In the genomic region with DNA sequence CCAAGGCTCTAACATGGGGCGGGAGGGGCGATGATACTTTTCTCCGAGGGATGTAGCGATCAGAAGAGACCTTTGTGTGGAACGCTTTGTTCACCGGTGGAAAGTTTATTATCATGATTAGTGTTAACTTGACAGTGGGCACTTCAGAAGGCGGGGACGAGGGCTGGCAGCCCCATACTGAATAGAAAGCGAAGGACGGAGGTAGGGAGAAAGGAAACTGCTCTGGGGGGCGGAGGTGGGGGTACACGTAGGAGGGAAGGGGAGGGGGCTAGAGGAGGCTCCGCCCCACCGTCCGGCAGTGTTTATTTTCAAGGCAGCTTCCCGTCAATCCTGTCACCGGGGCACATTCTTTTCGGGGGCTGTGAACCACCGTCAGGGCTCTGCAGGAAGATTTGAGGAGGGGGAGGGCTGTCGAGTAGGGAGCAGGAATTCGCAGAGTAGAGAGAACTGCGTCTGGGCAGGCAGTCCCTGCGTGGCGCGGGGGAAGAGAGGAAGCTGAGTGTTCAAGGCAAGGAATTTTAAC, we compare ENCODE assay signal across 12 cellular contexts. TPM values are rescaled to one million over a fixed set of nuclear protein-coding genes. Genes with fewer than 3 reads are reported as not detected.
DNase-seq lines count a peak whose midpoint lies in the region; ATAC-seq lines count a peak whose summit lies in the region.
"Had no signal": no experiment of that assay in that cellular context is flagged by ENCODE, and none has a peak within 500 bp of the region (broad histone marks: within the 10 kb centered on the region; RNA-seq: fewer than 3 reads in every experiment).

No MANE protein-coding gene starts in this region.

- no peak for ATAC-seq in activated T-cell treated with anti-CD3 and anti-CD28 coated beads, Interleukin-2, amount 50 U/mL, for 4 hours
- no peak for ATAC-seq in activated T-helper 17 cell treated with anti-CD3 and anti-CD28 coated beads, Interleukin-2, amount 50 U/mL, for 72 hours (replicated peaks)
- no peak for ATAC-seq in stimulated activated memory B cell treated with anti-CD40 and anti-IgM and Interleukin-4, amounts not matched to agents 10 μg/mL and 1 μg/mL and 100 μg/mL, for 72 hours
- ATAC-seq in GM18511 (IDR thresholded peaks at IDR 0.05; ENCODE audit: unreplicated experiment): no peak
- ATAC-seq: esophagus mucosa, left ventricle myocardium superior had no signal

- H3K4me3 Mint-ChIP-seq in activated T-cell treated with anti-CD3 and anti-CD28 coated beads, Interleukin-2, amount 50 U/mL, for 4 hours: peak overlapping the region; percentile 11
- peak overlapping the region; percentile 20 for H3K4me3 Mint-ChIP-seq in activated T-helper 17 cell treated with anti-CD3 and anti-CD28 coated beads, Interleukin-2, amount 50 U/mL, for 72 hours
- H3K4me3 Mint-ChIP-seq in stimulated activated memory B cell treated with anti-CD40 and anti-IgM and Interleukin-4, amounts not matched to agents 10 μg/mL and 1 μg/mL and 100 μg/mL, for 72 hours: peak overlapping the region; percentile 29

- no peak for DNase-seq in activated T-cell treated with anti-CD3 and anti-CD28 coated beads, Interleukin-2, amount 50 U/mL, for 4 hours
- DNase-seq in activated T-cell treated with anti-CD3 and anti-CD28 coated beads for 4 hours (no peak), iPS-NIHi7 (ENCODE audit: extremely low spot score) (peak; percentile 59), Kasumi-1 (lab: John Stamatoyannopoulos, UW) (no peak), NCI-H1436 treated with DMSO at 0.1 percent for 48 hours (lab: John Stamatoyannopoulos, UW) (no peak)
- DNase-seq: left ventricle myocardium superior, NCI-H1417 treated with DMSO at 0.1 percent for 48 hours had no signal

- no peaks in the 10 kb centered on the region for H3K36me3 Mint-ChIP-seq in activated T-cell treated with anti-CD3 and anti-CD28 coated beads, Interleukin-2, amount 50 U/mL, for 4 hours (ENCODE audit: insufficient read depth)
- H3K36me3 Mint-ChIP-seq in activated T-helper 17 cell treated with anti-CD3 and anti-CD28 coated beads, Interleukin-2, amount 50 U/mL, for 72 hours (ENCODE audit: low read depth): no peaks in the 10 kb centered on the region
- peaks cover 7% of the 10 kb centered on the region for H3K36me3 Mint-ChIP-seq in stimulated activated memory B cell treated with anti-CD40 and anti-IgM and Interleukin-4, amounts not matched to agents 10 μg/mL and 1 μg/mL and 100 μg/mL, for 72 hours

- no peaks in the 10 kb centered on the region for H3K9me3 Mint-ChIP-seq in activated T-cell treated with anti-CD3 and anti-CD28 coated beads, Interleukin-2, amount 50 U/mL, for 4 hours
- H3K9me3 Mint-ChIP-seq in activated T-helper 17 cell treated with anti-CD3 and anti-CD28 coated beads, Interleukin-2, amount 50 U/mL, for 72 hours: no peaks in the 10 kb centered on the region
- peaks cover 4% of the 10 kb centered on the region for H3K9me3 Mint-ChIP-seq in stimulated activated memory B cell treated with anti-CD40 and anti-IgM and Interleukin-4, amounts not matched to agents 10 μg/mL and 1 μg/mL and 100 μg/mL, for 72 hours

- peaks cover 78% of the 10 kb centered on the region for H3K27me3 Mint-ChIP-seq in activated T-cell treated with anti-CD3 and anti-CD28 coated beads, Interleukin-2, amount 50 U/mL, for 4 hours (ENCODE audit: low read depth)
- peaks cover 58% of the 10 kb centered on the region for H3K27me3 Mint-ChIP-seq in activated T-helper 17 cell treated with anti-CD3 and anti-CD28 coated beads, Interleukin-2, amount 50 U/mL, for 72 hours
- H3K27me3 Mint-ChIP-seq in stimulated activated memory B cell treated with anti-CD40 and anti-IgM and Interleukin-4, amounts not matched to agents 10 μg/mL and 1 μg/mL and 100 μg/mL, for 72 hours: peaks cover 96% of the 10 kb centered on the region

- H3K27ac Mint-ChIP-seq in activated T-helper 17 cell treated with anti-CD3 and anti-CD28 coated beads, Interleukin-2, amount 50 U/mL, for 72 hours: no peak overlapping the region
- H3K27ac Mint-ChIP-seq in stimulated activated memory B cell treated with anti-CD40 and anti-IgM and Interleukin-4, amounts not matched to agents 10 μg/mL and 1 μg/mL and 100 μg/mL, for 72 hours: no peak overlapping the region

- peaks cover 4% of the 10 kb centered on the region for H3K4me1 Mint-ChIP-seq in activated T-cell treated with anti-CD3 and anti-CD28 coated beads, Interleukin-2, amount 50 U/mL, for 4 hours (ENCODE audit: low read depth)
- peaks cover 5% of the 10 kb centered on the region for H3K4me1 Mint-ChIP-seq in activated T-helper 17 cell treated with anti-CD3 and anti-CD28 coated beads, Interleukin-2, amount 50 U/mL, for 72 hours
- H3K4me1 Mint-ChIP-seq in stimulated activated memory B cell treated with anti-CD40 and anti-IgM and Interleukin-4, amounts not matched to agents 10 μg/mL and 1 μg/mL and 100 μg/mL, for 72 hours: peaks cover 15% of the 10 kb centered on the region

RNA-seq across cellular contexts. Expression of a gene that starts 9.4 kb away (rescaled TPM):
- total RNA-seq in activated T-cell treated with anti-CD3 and anti-CD28 coated beads, Interleukin-2, amount 50 U/mL, for 4 hours: not detected
- not detected for total RNA-seq in activated T-helper 17 cell treated with anti-CD3 and anti-CD28 coated beads, Interleukin-2, amount 50 U/mL, for 72 hours
- total RNA-seq: HT-29, left ventricle myocardium superior had no signal
